Comparison of ENCODE assay signal across 1 cellular context in genomic region chr17:45688820-45689219, GRCh38.
TF ChIP-seq lines count a peak whose summit lies in the region.

No MANE protein-coding gene starts in this region.

TF ChIP-seq in SK-N-SH treated with all-trans-retinoic acid at 6 μM for 48 hours, 23 proteins besides CTCF, POLR2A, EP300 and RAD21 (continued from another document):
- TF ChIP-seq TSHZ2 (CRISPR knock-in tag; IDR thresholded peaks at IDR 0.05) (no peak), POU6F1 (CRISPR knock-in tag; IDR thresholded peaks at IDR 0.05; ENCODE audit: borderline replicate concordance, low read depth) (no peak), CSRNP3 (CRISPR knock-in tag; IDR thresholded peaks at IDR 0.05) (no peak), ZC3H10 (CRISPR knock-in tag; IDR thresholded peaks at IDR 0.05) (no peak), ISL1 (CRISPR knock-in tag; IDR thresholded peaks at IDR 0.05) (no peak)
